Comparison of ENCODE assay signal across 28 cellular contexts in the genomic region with DNA sequence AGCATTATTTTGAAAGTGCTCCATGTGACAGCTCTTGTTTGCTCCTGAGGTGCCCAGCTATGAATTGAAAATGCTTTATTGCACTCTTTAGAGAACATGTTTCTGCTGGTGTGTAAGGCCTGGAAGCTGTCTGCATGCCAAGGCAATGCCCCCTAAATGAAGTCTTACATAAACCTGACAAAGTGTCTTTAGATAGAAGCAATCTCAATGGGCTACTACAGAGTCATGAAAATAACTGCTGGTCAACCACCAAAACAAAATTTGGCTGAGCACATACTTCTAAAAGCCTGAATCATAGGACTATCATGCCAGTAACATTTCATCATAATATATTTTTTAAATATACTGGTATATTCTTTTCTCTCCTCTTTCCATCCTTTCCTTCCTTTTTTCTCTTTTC.
DNase-seq lines count a peak whose midpoint lies in the region; ATAC-seq and TF ChIP-seq lines count a peak whose summit lies in the region.
"Had no signal": no experiment of that assay in that cellular context is flagged by ENCODE, and none has a peak within 500 bp of the region (broad histone marks: within the 10 kb centered on the region; RNA-seq: fewer than 3 reads in every experiment).

No MANE protein-coding gene starts in this region.

- H3K36me3 Mint-ChIP-seq in MCF 10A (ENCODE audit: insufficient read depth, unreplicated experiment): no peaks in the 10 kb centered on the region
- H3K36me3 Mint-ChIP-seq: activated naive CD8-positive, alpha-beta T cell treated with anti-CD3 and anti-CD28 coated beads, Interleukin-2, amount 10 ng/mL, durations not matched to agents 7 days and 5 days; stimulated activated memory B cell treated with anti-CD40 and anti-IgM and Interleukin-4, amounts not matched to agents 10 μg/mL and 1 μg/mL and 100 μg/mL, for 72 hours had no signal

- intact Hi-C loops in MCF 10A (cut with micrococcal nuclease) (no loop called here), breast epithelium (cut with DNase I; ENCODE audit: low total_unique reads) (no loop called here)

- no peaks in the 10 kb centered on the region for H3K27me3 Mint-ChIP-seq in MCF 10A (ENCODE audit: insufficient read depth, unreplicated experiment)
- H3K27me3 Mint-ChIP-seq: activated B cell treated with CpG ODN at 0.5 μM for 24 hours; effector memory CD8-positive, alpha-beta T cell had no signal

- H3K4me3 Mint-ChIP-seq in MCF 10A (ENCODE audit: unreplicated experiment): no peak overlapping the region
- H3K4me3 Mint-ChIP-seq: activated B cell treated with CpG ODN at 0.5 μM for 24 hours; activated naive CD8-positive, alpha-beta T cell treated with anti-CD3 and anti-CD28 coated beads, Interleukin-2, amount 10 ng/mL, durations not matched to agents 7 days and 5 days; effector memory CD8-positive, alpha-beta T cell; stimulated activated memory B cell treated with anti-CD40 and anti-IgM and Interleukin-4, amounts not matched to agents 10 μg/mL and 1 μg/mL and 100 μg/mL, for 72 hours had no signal

- CTCF ChIA-PET in MCF 10A (lab: Yijun Ruan, JAX): interaction anchor here (0.6 kb wide), 1 partner anchor 180 kb away, joined by 3 read pairs; no protein-coding TSS in a partner anchor

- H3K4me1 ChIP-seq in breast epithelium: no peaks in the 10 kb centered on the region
- H3K4me1 ChIP-seq: testis had no signal

- H3K9me3 Mint-ChIP-seq in MCF 10A (ENCODE audit: unreplicated experiment): no peaks in the 10 kb centered on the region

- no TSS peak for BruUV-seq in MCF 10A (replicated peaks; lab: Mats Ljungman, UMichigan)

- no peaks in the 10 kb centered on the region for H3K27me3 ChIP-seq in breast epithelium
- H3K27me3 ChIP-seq: testis had no signal

- H3K27ac ChIP-seq in breast epithelium: no peak overlapping the region
- H3K27ac ChIP-seq: 22Rv1, skin epidermis, testis had no signal

- no peaks in the 10 kb centered on the region for H3K36me3 ChIP-seq in breast epithelium

- no peak for TF ChIP-seq POLR2A in breast epithelium (IDR thresholded peaks at IDR 0.05)

- no peaks in the 10 kb centered on the region for H3K9me3 ChIP-seq in breast epithelium
- H3K9me3 ChIP-seq: testis had no signal

- H3K27ac Mint-ChIP-seq in MCF 10A (ENCODE audit: low read depth, unreplicated experiment): peak overlapping the region; percentile 9
- H3K27ac Mint-ChIP-seq: activated B cell treated with CpG ODN at 0.5 μM for 24 hours; activated naive CD8-positive, alpha-beta T cell treated with anti-CD3 and anti-CD28 coated beads, Interleukin-2, amount 10 ng/mL, durations not matched to agents 7 days and 5 days; effector memory CD8-positive, alpha-beta T cell; progenitor cell of endocrine pancreas; stimulated activated memory B cell treated with anti-CD40 and anti-IgM and Interleukin-4, amounts not matched to agents 10 μg/mL and 1 μg/mL and 100 μg/mL, for 72 hours had no signal

- DNase-seq in MCF 10A (ENCODE audit: unreplicated experiment) (peak; percentile 48), breast epithelium (ENCODE audit: low spot score in 2 of 2) (no peak), epithelial cell of esophagus (ENCODE audit: low read depth) (peak; percentile 67), kidney glomerular epithelial cell (lab: John Stamatoyannopoulos, UW) (peak; percentile 29), NCI-H1436 (lab: John Stamatoyannopoulos, UW) (no peak), NK-92 (lab: John Stamatoyannopoulos, UW; ENCODE audit: unreplicated experiment) (no peak)
- DNase-seq: activated B cell treated with CpG ODN at 0.5 μM for 24 hours; activated CD4-positive, alpha-beta T cell treated with anti-CD3 and anti-CD28 coated beads, Interleukin-2, amount 50 U/mL, for 4 hours; activated CD8-positive, alpha-beta memory T cell treated with anti-CD3 and anti-CD28 coated beads, Interleukin-2, amount 50 U/mL, for 48 hours; activated naive CD8-positive, alpha-beta T cell treated with anti-CD3 and anti-CD28 coated beads, Interleukin-2, amount 10 ng/mL, durations not matched to agents 7 days and 5 days; DMS79 treated with DMSO at 0.1 percent for 48 hours; effector memory CD8-positive, alpha-beta T cell; GOT3; hippocampal formation; Kasumi-1; NCI-H1092; NCI-H2029; NCI-H446 treated with DMSO at 0.1 percent for 48 hours; stimulated activated CD4-positive, alpha-beta T cell treated with anti-CD3 and anti-CD28 coated beads, Interleukin-2, amount 100 ng/mL, for 24 hours; testis had no signal

- H3K4me1 Mint-ChIP-seq in MCF 10A (ENCODE audit: insufficient read depth, unreplicated experiment): peaks cover 19% of the 10 kb centered on the region
- H3K4me1 Mint-ChIP-seq: activated B cell treated with CpG ODN at 0.5 μM for 24 hours; activated naive CD8-positive, alpha-beta T cell treated with anti-CD3 and anti-CD28 coated beads, Interleukin-2, amount 10 ng/mL, durations not matched to agents 7 days and 5 days; stimulated activated memory B cell treated with anti-CD40 and anti-IgM and Interleukin-4, amounts not matched to agents 10 μg/mL and 1 μg/mL and 100 μg/mL, for 72 hours had no signal

- no peak for ATAC-seq in GM21381 (IDR thresholded peaks at IDR 0.05; ENCODE audit: unreplicated experiment)
- no peak for ATAC-seq in HG02678 (IDR thresholded peaks at IDR 0.05; ENCODE audit: unreplicated experiment)
- ATAC-seq: effector memory CD8-positive, alpha-beta T cell; SK-N-SH treated with all-trans-retinoic acid at 6 μM for 48 hours; stimulated activated memory B cell treated with anti-CD40 and anti-IgM and Interleukin-4, amounts not matched to agents 10 μg/mL and 1 μg/mL and 100 μg/mL, for 72 hours had no signal

- H3K4me3 ChIP-seq in breast epithelium (no peak overlapping the region), epithelial cell of esophagus (ENCODE audit: low read length) (no peak overlapping the region)
- H3K4me3 ChIP-seq: lung, skin epidermis, testis had no signal

- TF ChIP-seq CTCF in MCF 10A (IDR thresholded peaks at IDR 0.05; ENCODE audit: unreplicated experiment) (no peak), breast epithelium (IDR thresholded peaks at IDR 0.05) (no peak), epithelial cell of esophagus (IDR thresholded peaks at IDR 0.05; ENCODE audit: insufficient read depth, low read depth, low read length, missing control alignments) (no peak)

- POLR2A ChIA-PET in MCF 10A (lab: Yijun Ruan, JAX): interaction anchor here (1.0 kb wide), 1 partner anchor 10 kb away, joined by 3 read pairs; no protein-coding TSS in a partner anchor

Comparison
In these comparisons a context has a peak if more than half of its experiments do, and no peak if none do; other contexts are left out.
1. DNase-seq: peak in MCF 10A (single experiment), epithelial cell of esophagus (single experiment) and kidney glomerular epithelial cell (single experiment); none in breast epithelium (0 of 2), NCI-H1436 (single experiment) and NK-92 (single experiment).